ENCODE assay signal across 19 cellular contexts in the genomic region with DNA sequence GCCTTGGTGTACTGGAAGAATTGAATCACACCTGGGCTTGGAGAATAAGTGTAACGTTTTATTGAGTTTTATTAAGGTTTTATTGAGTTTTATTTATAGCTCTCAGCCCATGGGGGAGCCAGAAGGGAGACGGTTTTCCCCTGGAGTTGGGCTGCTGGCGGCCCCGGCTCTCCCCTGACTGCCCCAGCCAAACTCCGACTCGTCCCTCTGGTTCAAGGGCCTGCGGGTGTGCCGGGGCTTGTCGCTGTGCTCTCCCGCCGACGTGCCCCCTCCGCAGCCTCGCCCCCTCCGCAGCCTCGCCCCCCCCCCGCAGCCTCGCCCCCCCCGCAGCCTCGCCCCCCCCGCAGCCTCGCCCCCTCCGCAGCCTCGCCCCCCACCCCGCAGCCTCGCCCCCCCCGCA.
"Had no signal": no experiment of that assay in that cellular context is flagged by ENCODE, and none has a peak within 500 bp of the region (broad histone marks: within the 10 kb centered on the region; RNA-seq: fewer than 3 reads in every experiment).

No MANE protein-coding gene starts in this region.

- H3K4me3 Mint-ChIP-seq: activated naive CD8-positive, alpha-beta T cell; activated T-cell treated with anti-CD3 and anti-CD28 coated beads, Interleukin-2, amount 50 U/mL, for 72 hours; brain; dendritic cell treated with granulocyte-macrophage colony-stimulating factor and Interleukin-4, amounts not matched to agents 40 ng/mL and 50 ng/mL, for 4 days; effector memory CD8-positive, alpha-beta T cell; memory B cell; stimulated activated naive CD8-positive, alpha-beta T cell treated with anti-CD3 and anti-CD28 coated beads, Interleukin-15, amount 100 ng/mL, for 72 hours had no signal

- H3K79me2 ChIP-seq: hepatocyte had no signal

- H2AFZ ChIP-seq: hepatocyte had no signal

- H3K36me3 Mint-ChIP-seq: activated naive CD8-positive, alpha-beta T cell; brain; memory B cell had no signal

- H3K4me2 ChIP-seq: hepatocyte had no signal

- H3K4me3 ChIP-seq: hepatocyte, SK-N-MC, upper lobe of left lung had no signal

- H3K9me3 Mint-ChIP-seq: activated T-cell treated with anti-CD3 and anti-CD28 coated beads, Interleukin-2, amount 50 U/mL, for 72 hours; dendritic cell treated with granulocyte-macrophage colony-stimulating factor and Interleukin-4, amounts not matched to agents 40 ng/mL and 50 ng/mL, for 4 days; effector memory CD8-positive, alpha-beta T cell; memory B cell; stimulated activated naive CD8-positive, alpha-beta T cell treated with anti-CD3 and anti-CD28 coated beads, Interleukin-15, amount 100 ng/mL, for 72 hours had no signal

- H3K27ac Mint-ChIP-seq: activated naive CD8-positive, alpha-beta T cell; activated T-cell treated with anti-CD3 and anti-CD28 coated beads, Interleukin-2, amount 50 U/mL, for 72 hours; dendritic cell treated with granulocyte-macrophage colony-stimulating factor and Interleukin-4, amounts not matched to agents 40 ng/mL and 50 ng/mL, for 4 days; effector memory CD8-positive, alpha-beta T cell; memory B cell had no signal

- H3K4me1 Mint-ChIP-seq: memory B cell had no signal

- FAIRE-seq: keratinocyte had no signal

- H3K27me3 Mint-ChIP-seq: activated naive CD8-positive, alpha-beta T cell; stimulated activated naive CD8-positive, alpha-beta T cell treated with anti-CD3 and anti-CD28 coated beads, Interleukin-15, amount 100 ng/mL, for 72 hours had no signal

- H3K4me1 ChIP-seq: upper lobe of left lung had no signal

- H3K9me3 ChIP-seq: upper lobe of left lung had no signal

- H3K27me3 ChIP-seq: hepatocyte, upper lobe of left lung had no signal

- ATAC-seq: activated T-cell treated with anti-CD3 and anti-CD28 coated beads, Interleukin-2, amount 50 U/mL, for 72 hours; effector memory CD8-positive, alpha-beta T cell; left ventricle myocardium superior; stimulated activated naive CD8-positive, alpha-beta T cell treated with anti-CD3 and anti-CD28 coated beads, Interleukin-15, amount 100 ng/mL, for 72 hours had no signal

- DNase-seq: activated CD4-positive, alpha-beta T cell treated with anti-CD3 and anti-CD28 coated beads, Interleukin-2, amount 50 U/mL, for 48 hours; activated gamma-delta T cell treated with Interleukin-2 at 50 U/mL for 16 hours; activated T-cell treated with anti-CD3 and anti-CD28 coated beads, Interleukin-2, amount 50 U/mL, for 72 hours; central memory CD4-positive, alpha-beta T cell; effector memory CD8-positive, alpha-beta T cell; left ventricle myocardium superior; stimulated activated CD4-positive, alpha-beta T cell treated with anti-CD3 and anti-CD28 coated beads, Interleukin-1b, Interleukin-23, amount 100 ng/mL, for 48 hours; stimulated activated naive CD8-positive, alpha-beta T cell treated with anti-CD3 and anti-CD28 coated beads, Interleukin-15, amount 100 ng/mL, for 72 hours; T-helper 1 cell; upper lobe of left lung; WERI-Rb-1 had no signal

- H3K27ac ChIP-seq: epithelial cell of prostate, hepatocyte, SK-N-MC, upper lobe of left lung, WERI-Rb-1 had no signal

- H3K36me3 ChIP-seq: upper lobe of left lung, WERI-Rb-1 had no signal
